In genomic region chr11:30938801-30939200, GRCh38 we compare ENCODE assay signal across 17 cellular contexts.
DNase-seq lines count a peak whose midpoint lies in the region; ATAC-seq and TF ChIP-seq lines count a peak whose summit lies in the region.
"Had no signal": no experiment of that assay in that cellular context is flagged by ENCODE, and none has a peak within 500 bp of the region (broad histone marks: within the 10 kb centered on the region; RNA-seq: fewer than 3 reads in every experiment).

No MANE protein-coding gene starts in this region.

- H2AK5ac ChIP-seq in neuronal stem cell (ENCODE audit: low read depth, low read length), result no peak overlapping the region

- H3K14ac ChIP-seq in neuronal stem cell (ENCODE audit: low read length), result no peak overlapping the region

- H3K27ac ChIP-seq in neuronal stem cell (replicated peaks; ENCODE audit: low read length) (no peak overlapping the region), A673 (ENCODE audit: low read depth, low read length, poor library complexity, severe bottlenecking) (no peak overlapping the region)
- H3K27ac ChIP-seq: 22Rv1, A549, BLaER1 had no signal

- no TSS peak for BruUV-seq in A673 (replicated peaks; lab: Mats Ljungman, UMichigan)

- no peak overlapping the region for H2BK5ac ChIP-seq in neuronal stem cell (ENCODE audit: low read length)

- CTCF ChIA-PET in A673 (lab: Charles Lee), result no interaction called here

- WGBS in neuronal stem cell (ENCODE audit: extremely low coverage in 2 of 2, insufficient read length in 2 of 2, insufficient replicate concordance in 1 of 2), 2 donors, result no CpG with 5 or more reads among the region's 6 CpGs

- no peaks in the 10 kb centered on the region for H3K79me1 ChIP-seq in neuronal stem cell (ENCODE audit: low read depth, low read length)

- no peak overlapping the region for H2BK15ac ChIP-seq in neuronal stem cell (ENCODE audit: low read length)

- intact Hi-C loops in A673 (cut with micrococcal nuclease; ENCODE audit: unreplicated experiment), result no loop called here

- no peak overlapping the region for H4K91ac ChIP-seq in neuronal stem cell (ENCODE audit: low read depth, low read length, poor library complexity)

- no peak for TF ChIP-seq CTCF in astrocyte of the spinal cord (IDR thresholded peaks at IDR 0.05; ENCODE audit: low read depth, low read length)
- no peak for TF ChIP-seq CTCF in A673 (conservative IDR thresholded peaks at IDR 0.05; ENCODE audit: low read depth, low read length)

- no peak overlapping the region for H3K9ac ChIP-seq in neuronal stem cell (ENCODE audit: low read depth, low read length, poor library complexity)
- H3K9ac ChIP-seq: BLaER1 had no signal

- peaks cover 0 to 7% (median 0%) of the 10 kb centered on the region in 3 experiments for H3K27me3 ChIP-seq in neuronal stem cell (ENCODE audit: control insufficient read depth in 3 of 3, insufficient read depth in 3 of 3, low read depth in 1 of 3, low read length in 3 of 3)
- H3K27me3 ChIP-seq in A673 (replicated peaks; ENCODE audit: insufficient read depth, low read depth, low read length, poor library complexity), result peaks cover 7% of the 10 kb centered on the region
- H3K27me3 ChIP-seq: BLaER1 had no signal

- no peak overlapping the region for H3K4ac ChIP-seq in neuronal stem cell (ENCODE audit: low read length)

- H3K36me3 ChIP-seq in neuronal stem cell (replicated peaks in 1 of 2; ENCODE audit: control insufficient read depth in 2 of 2, insufficient read depth in 2 of 2, low read length in 2 of 2) (no peaks in the 10 kb centered on the region), A673 (ENCODE audit: insufficient read depth, low read length, poor library complexity, severe bottlenecking) (no peaks in the 10 kb centered on the region)
- H3K36me3 ChIP-seq: BLaER1 had no signal

- H4K8ac ChIP-seq in neuronal stem cell (ENCODE audit: low read depth, low read length), result no peak overlapping the region

- in situ Hi-C loops in astrocyte of the spinal cord (cut with HindIII; ENCODE audit: low sequenced_read_pairs), result no loop called here

- H3K18ac ChIP-seq in neuronal stem cell (ENCODE audit: low read length), result no peak overlapping the region

- no peak overlapping the region for H2BK12ac ChIP-seq in neuronal stem cell (ENCODE audit: low read length)

- H2AFZ ChIP-seq in neuronal stem cell (ENCODE audit: low read length), result peak overlapping the region; percentile 50

- no peak overlapping the region for H3K4me2 ChIP-seq in neuronal stem cell (ENCODE audit: insufficient read depth, low read length, poor library complexity, severe bottlenecking)
- H3K4me2 ChIP-seq: A549, BLaER1, GM23338 had no signal

- ATAC-seq in HG03039 (IDR thresholded peaks at IDR 0.05; ENCODE audit: unreplicated experiment), result no peak
- ATAC-seq: GM23338, K562 had no signal

- peaks cover 4 to 5% of the 10 kb centered on the region in 2 donors for H3K4me1 ChIP-seq in neuronal stem cell (ENCODE audit: control insufficient read depth in 2 of 2, insufficient read depth in 1 of 2, low read depth in 1 of 2, low read length in 2 of 2)
- H3K4me1 ChIP-seq in A673 (ENCODE audit: insufficient read depth, low read length, poor library complexity, severe bottlenecking), result no peaks in the 10 kb centered on the region
- H3K4me1 ChIP-seq: A549, BLaER1 had no signal

- H3K23ac ChIP-seq in neuronal stem cell (ENCODE audit: low read depth, low read length, poor library complexity), result no peak overlapping the region

- POLR2A ChIA-PET in A673 (lab: Charles Lee; ENCODE audit: low non-redundant PET), result no interaction called here

- no peak overlapping the region for H2BK120ac ChIP-seq in neuronal stem cell (ENCODE audit: low read depth, low read length)

- H3K9me3 ChIP-seq in neuronal stem cell (replicated peaks in 1 of 2; ENCODE audit: control insufficient read depth in 2 of 2, insufficient read depth in 1 of 2, low read depth in 1 of 2, low read length in 2 of 2), result peaks cover 0 to 7% of the 10 kb centered on the region in 2 donors
- H3K9me3 ChIP-seq in A673 (ENCODE audit: low read depth, low read length, poor library complexity, severe bottlenecking), result peaks cover 7% of the 10 kb centered on the region
- H3K9me3 ChIP-seq: A549 had no signal

- no peak overlapping the region for H3K4me3 ChIP-seq in astrocyte of the spinal cord (ENCODE audit: low read depth, low read length)
- no peak overlapping the region for H3K4me3 ChIP-seq in neuronal stem cell (ENCODE audit: low read length in 2 of 2)
- no peak overlapping the region for H3K4me3 ChIP-seq in A673 (ENCODE audit: low read depth, low read length, poor library complexity, severe bottlenecking)
- H3K4me3 ChIP-seq: A549, BLaER1, GM23338, K562 had no signal

- DNase-seq in Daoy (ENCODE audit: low read depth), result peak; percentile 6
- DNase-seq in RPMI7951 (ENCODE audit: low read depth), result peak; percentile 41
- peak; percentile 15 for DNase-seq in astrocyte of the spinal cord (ENCODE audit: low read depth, low spot score)
- no peak for DNase-seq in neuronal stem cell (ENCODE audit: low spot score)
- DNase-seq in A673 (ENCODE audit: low spot score), result no peak
- DNase-seq in NCI-H446 treated with DMSO at 0.1 percent for 48 hours (lab: John Stamatoyannopoulos, UW), result no peak
- DNase-seq: CD4-positive, alpha-beta memory T cell; DMS79 treated with DMSO at 0.1 percent for 48 hours; EL; HCEC 1CT; IMR-90 had no signal

Comparison
In these comparisons a context has a peak if more than half of its experiments do, and no peak if none do; other contexts are left out.
1. DNase-seq: peak in Daoy (single experiment), RPMI7951 (single experiment) and astrocyte of the spinal cord (single experiment); none in neuronal stem cell (single experiment), A673 (single experiment) and NCI-H446 treated with DMSO at 0.1 percent for 48 hours (single experiment).